In genomic region chr11:97814325-97814959, GRCh38 we compare ENCODE assay signal across 15 cellular contexts.
"Had no signal": no experiment of that assay in that cellular context is flagged by ENCODE, and none has a peak within 500 bp of the region (broad histone marks: within the 10 kb centered on the region; RNA-seq: fewer than 3 reads in every experiment).

No MANE protein-coding gene starts in this region.

- H3K36me3 ChIP-seq: lower lobe of right lung, neutrophil, tibial nerve had no signal

- H3K4me3 ChIP-seq: lower lobe of right lung, tibial nerve had no signal

- H3K4me3 Mint-ChIP-seq: activated CD4-positive, alpha-beta memory T cell treated with anti-CD3 and anti-CD28 coated beads, Interleukin-2, amount 10 ng/mL, durations not matched to agents 7 days and 5 days; naive thymus-derived CD8-positive, alpha-beta T cell had no signal

- H3K9me3 ChIP-seq: neutrophil had no signal

- H3K4me1 Mint-ChIP-seq: activated CD4-positive, alpha-beta memory T cell treated with anti-CD3 and anti-CD28 coated beads, Interleukin-2, amount 10 ng/mL, durations not matched to agents 7 days and 5 days; naive thymus-derived CD8-positive, alpha-beta T cell had no signal

- H3K4me1 ChIP-seq: lower lobe of right lung, tibial nerve had no signal

- FAIRE-seq: small intestine had no signal

- H3K27ac Mint-ChIP-seq: activated CD4-positive, alpha-beta memory T cell treated with anti-CD3 and anti-CD28 coated beads, Interleukin-2, amount 10 ng/mL, durations not matched to agents 7 days and 5 days; naive thymus-derived CD8-positive, alpha-beta T cell had no signal

- H3K27ac ChIP-seq: lower lobe of right lung, neutrophil, tibial nerve had no signal

- DNase-seq: activated CD4-positive, alpha-beta memory T cell treated with anti-CD3 and anti-CD28 coated beads, Interleukin-2, amount 10 ng/mL, durations not matched to agents 7 days and 5 days; activated CD4-positive, alpha-beta T cell treated with anti-CD3 and anti-CD28 coated beads for 1 hour; activated CD8-positive, alpha-beta memory T cell treated with anti-CD3 and anti-CD28 coated beads, Interleukin-2, amount 50 U/mL, for 4 hours; cerebellar nuclear complex; dermis blood vessel endothelial cell; foreskin fibroblast; kidney; lower lobe of right lung; naive thymus-derived CD8-positive, alpha-beta T cell; posterior cingulate gyrus; small intestine; T-helper 9 cell had no signal

- H3K36me3 Mint-ChIP-seq: naive thymus-derived CD8-positive, alpha-beta T cell had no signal

- H3K27me3 Mint-ChIP-seq: activated CD4-positive, alpha-beta memory T cell treated with anti-CD3 and anti-CD28 coated beads, Interleukin-2, amount 10 ng/mL, durations not matched to agents 7 days and 5 days; naive thymus-derived CD8-positive, alpha-beta T cell had no signal

- H3K27me3 ChIP-seq: neutrophil, tibial nerve had no signal

- ATAC-seq: esophagus mucosa; lower lobe of right lung; naive thymus-derived CD8-positive, alpha-beta T cell had no signal
